Comparison of ENCODE assay signal across 26 cellular contexts in genomic region chr6:53845290-53846073, GRCh38.
"Had no signal": no experiment of that assay in that cellular context is flagged by ENCODE, and none has a peak within 500 bp of the region (broad histone marks: within the 10 kb centered on the region; RNA-seq: fewer than 3 reads in every experiment).

No MANE protein-coding gene starts in this region.

- H3K4me2 ChIP-seq: neural progenitor cell, smooth muscle cell had no signal

- H3K36me3 Mint-ChIP-seq: natural killer cell had no signal

- H3K4me1 ChIP-seq: left ventricle myocardium inferior, right atrium auricular region, right lobe of liver, testis, tibial artery, uterus had no signal

- H3K9me3 Mint-ChIP-seq: stimulated activated naive CD8-positive, alpha-beta T cell treated with anti-CD3 and anti-CD28 coated beads, Interleukin-15, amount 100 ng/mL, for 72 hours; type B pancreatic cell had no signal

- H3K4me3 ChIP-seq: left ventricle myocardium inferior, lung, neural progenitor cell, right atrium auricular region, right lobe of liver, smooth muscle cell, testis, tibial artery, uterus had no signal

- H3K27ac Mint-ChIP-seq: mesothelial cell of epicardium; natural killer cell; nephron progenitor cell; neural progenitor cell; stimulated activated memory B cell treated with anti-CD40 and anti-IgM and Interleukin-4, amounts not matched to agents 10 μg/mL and 1 μg/mL and 100 μg/mL, for 72 hours; type B pancreatic cell had no signal

- H3K27me3 ChIP-seq: neural progenitor cell, neutrophil, right atrium auricular region, right lobe of liver, testis, tibial artery, uterus had no signal

- H3K4me1 Mint-ChIP-seq: naive B cell; nephron progenitor cell; neural progenitor cell; stimulated activated memory B cell treated with anti-CD40 and anti-IgM and Interleukin-4, amounts not matched to agents 10 μg/mL and 1 μg/mL and 100 μg/mL, for 72 hours; stimulated activated naive CD8-positive, alpha-beta T cell treated with anti-CD3 and anti-CD28 coated beads, Interleukin-15, amount 100 ng/mL, for 72 hours had no signal

- H3K27me3 Mint-ChIP-seq: naive B cell; stimulated activated memory B cell treated with anti-CD40 and anti-IgM and Interleukin-4, amounts not matched to agents 10 μg/mL and 1 μg/mL and 100 μg/mL, for 72 hours; stimulated activated naive CD8-positive, alpha-beta T cell treated with anti-CD3 and anti-CD28 coated beads, Interleukin-15, amount 100 ng/mL, for 72 hours; type B pancreatic cell had no signal

- H3K9ac ChIP-seq: neural progenitor cell, parathyroid adenoma had no signal

- H2AFZ ChIP-seq: neural progenitor cell, parathyroid adenoma had no signal

- ATAC-seq: natural killer cell; right lobe of liver; stimulated activated memory B cell treated with anti-CD40 and anti-IgM and Interleukin-4, amounts not matched to agents 10 μg/mL and 1 μg/mL and 100 μg/mL, for 72 hours; stimulated activated naive CD8-positive, alpha-beta T cell treated with anti-CD3 and anti-CD28 coated beads, Interleukin-15, amount 100 ng/mL, for 72 hours had no signal

- DNase-seq: islet precursor cell; left ventricle myocardium inferior; mesendoderm; naive B cell; natural killer cell; nephron progenitor cell; occipital lobe; right lobe of liver; stimulated activated CD4-positive, alpha-beta T cell treated with anti-CD3 and anti-CD28 coated beads, Interleukin-1b, Interleukin-23, amount 100 ng/mL, for 48 hours; stimulated activated CD4-positive, alpha-beta T cell treated with anti-CD3 and anti-CD28 coated beads, Interleukin-2, amount 100 ng/mL, for 48 hours; stimulated activated CD4-positive, alpha-beta T cell treated with anti-CD3 and anti-CD28 coated beads, Interleukin-4, amount 100 ng/mL, for 4 hours; stimulated activated CD8-positive, alpha-beta memory T cell treated with anti-CD3 and anti-CD28 coated beads, Interleukin-4, amount 100 ng/mL, for 48 hours; stimulated activated naive CD4-positive, alpha-beta T cell treated with Interleukin-2 at 50 U/mL for 16 hours; stimulated activated naive CD8-positive, alpha-beta T cell treated with anti-CD3 and anti-CD28 coated beads, Interleukin-15, amount 100 ng/mL, for 72 hours; testis; tibial artery; uterus had no signal

- H3K4me3 Mint-ChIP-seq: mesothelial cell of epicardium; naive B cell; natural killer cell; nephron progenitor cell; neural progenitor cell; stimulated activated memory B cell treated with anti-CD40 and anti-IgM and Interleukin-4, amounts not matched to agents 10 μg/mL and 1 μg/mL and 100 μg/mL, for 72 hours; stimulated activated naive CD8-positive, alpha-beta T cell treated with anti-CD3 and anti-CD28 coated beads, Interleukin-15, amount 100 ng/mL, for 72 hours; type B pancreatic cell had no signal

- H3K9me3 ChIP-seq: neutrophil, right lobe of liver, testis, tibial artery, uterus had no signal

- H3K36me3 ChIP-seq: left ventricle myocardium inferior, neural progenitor cell, neutrophil, right atrium auricular region, right lobe of liver, uterus had no signal

- H3K27ac ChIP-seq: left ventricle myocardium inferior, neutrophil, parathyroid adenoma, right atrium auricular region, right lobe of liver, testis, tibial artery, uterus had no signal
